ENCODE assay signal across 14 cellular contexts in genomic region chr18:35345950-35346349, GRCh38. TPM values are rescaled to one million over a fixed set of nuclear protein-coding genes. Genes with fewer than 3 reads are reported as not detected.
DNase-seq lines count a peak whose midpoint lies in the region; ATAC-seq and TF ChIP-seq lines count a peak whose summit lies in the region.
"Had no signal": no experiment of that assay in that cellular context is flagged by ENCODE, and none has a peak within 500 bp of the region (broad histone marks: within the 10 kb centered on the region; RNA-seq: fewer than 3 reads in every experiment).

No MANE protein-coding gene starts in this region.

- H3K4me3 Mint-ChIP-seq in activated T-cell treated with anti-CD3 and anti-CD28 coated beads, Interleukin-2, amount 50 U/mL, for 72 hours: peak overlapping the region in 1 of 2 donors; percentile 31
- no peak overlapping the region for H3K4me3 Mint-ChIP-seq in activated T-cell treated with anti-CD3 and anti-CD28 coated beads, Interleukin-2, amount 50 U/mL, for 24 hours
- peak overlapping the region; percentile 98 to 100 (median 99) for H3K4me3 Mint-ChIP-seq in brain
- peak overlapping the region; percentile 99 for H3K4me3 Mint-ChIP-seq in nephron
- H3K4me3 Mint-ChIP-seq in type B pancreatic cell: no peak overlapping the region

- no peak for ATAC-seq in activated T-cell treated with anti-CD3 and anti-CD28 coated beads, Interleukin-2, amount 50 U/mL, for 72 hours (replicated peaks in 1 of 2)
- ATAC-seq in GM21381 (IDR thresholded peaks at IDR 0.05; ENCODE audit: unreplicated experiment) (no peak), HG03520 (IDR thresholded peaks at IDR 0.05; ENCODE audit: unreplicated experiment) (no peak)

- H3K4me1 Mint-ChIP-seq in activated T-cell treated with anti-CD3 and anti-CD28 coated beads, Interleukin-2, amount 50 U/mL, for 72 hours (ENCODE audit: low read depth): peaks cover 31% of the 10 kb centered on the region
- H3K4me1 Mint-ChIP-seq in activated T-cell treated with anti-CD3 and anti-CD28 coated beads, Interleukin-2, amount 50 U/mL, for 24 hours (ENCODE audit: low read depth): peaks cover 31% of the 10 kb centered on the region
- H3K4me1 Mint-ChIP-seq in brain (peaks cover 56% of the 10 kb centered on the region), nephron (peaks cover 33% of the 10 kb centered on the region), type B pancreatic cell (ENCODE audit: unreplicated experiment) (peaks cover 28% of the 10 kb centered on the region)

- H3K27ac Mint-ChIP-seq in activated T-cell treated with anti-CD3 and anti-CD28 coated beads, Interleukin-2, amount 50 U/mL, for 72 hours: peak overlapping the region; percentile 33
- no peak overlapping the region for H3K27ac Mint-ChIP-seq in activated T-cell treated with anti-CD3 and anti-CD28 coated beads, Interleukin-2, amount 50 U/mL, for 24 hours
- peak overlapping the region; percentile 97 to 100 (median 99) for H3K27ac Mint-ChIP-seq in brain
- peak overlapping the region; percentile 95 to 99 (median 96) for H3K27ac Mint-ChIP-seq in nephron
- peak overlapping the region; percentile 96 for H3K27ac Mint-ChIP-seq in type B pancreatic cell

- no peaks in the 10 kb centered on the region for H3K27me3 Mint-ChIP-seq in activated T-cell treated with anti-CD3 and anti-CD28 coated beads, Interleukin-2, amount 50 U/mL, for 72 hours (ENCODE audit: low read depth)
- H3K27me3 Mint-ChIP-seq in activated T-cell treated with anti-CD3 and anti-CD28 coated beads, Interleukin-2, amount 50 U/mL, for 24 hours: no peaks in the 10 kb centered on the region
- H3K27me3 Mint-ChIP-seq in brain (peaks cover 11% of the 10 kb centered on the region), nephron (ENCODE audit: low read depth) (no peaks in the 10 kb centered on the region), type B pancreatic cell (no peaks in the 10 kb centered on the region)

- TF ChIP-seq CTCF in brain (conservative IDR thresholded peaks at IDR 0.05) (no peak), nephron (IDR thresholded peaks at IDR 0.05; ENCODE audit: unreplicated experiment in 3 of 3) (no peak), type B pancreatic cell (conservative IDR thresholded peaks at IDR 0.05) (no peak)

- no peak for DNase-seq in activated T-cell treated with anti-CD3 and anti-CD28 coated beads, Interleukin-2, amount 50 U/mL, for 72 hours
- no peak for DNase-seq in activated T-cell treated with anti-CD3 and anti-CD28 coated beads, Interleukin-2, amount 50 U/mL, for 24 hours
- DNase-seq in type B pancreatic cell (ENCODE audit: extremely low spot score, unreplicated experiment) (no peak), HK-2 (ENCODE audit: unreplicated experiment) (no peak)
- DNase-seq: ACHN; activated CD4-positive, CD25-positive, alpha-beta regulatory T cell treated with anti-CD3 and anti-CD28 coated beads, Interleukin-2, amount 50 U/mL, for 72 hours; activated gamma-delta T cell treated with Interleukin-2 at 50 U/mL for 16 hours; effector CD4-positive, alpha-beta T cell; NCI-H82 had no signal

- no peaks in the 10 kb centered on the region for H3K9me3 Mint-ChIP-seq in activated T-cell treated with anti-CD3 and anti-CD28 coated beads, Interleukin-2, amount 50 U/mL, for 72 hours
- no peaks in the 10 kb centered on the region for H3K9me3 Mint-ChIP-seq in activated T-cell treated with anti-CD3 and anti-CD28 coated beads, Interleukin-2, amount 50 U/mL, for 24 hours
- H3K9me3 Mint-ChIP-seq in brain (peaks cover 0 to 3% (median 0%) of the 10 kb centered on the region in 5 experiments), nephron (no peaks in the 10 kb centered on the region), type B pancreatic cell (no peaks in the 10 kb centered on the region)

- peaks cover 2 to 3% of the 10 kb centered on the region in 2 donors for H3K36me3 Mint-ChIP-seq in activated T-cell treated with anti-CD3 and anti-CD28 coated beads, Interleukin-2, amount 50 U/mL, for 72 hours (ENCODE audit: insufficient read depth in 2 of 2)
- H3K36me3 Mint-ChIP-seq in activated T-cell treated with anti-CD3 and anti-CD28 coated beads, Interleukin-2, amount 50 U/mL, for 24 hours (ENCODE audit: low read depth): peaks cover 26% of the 10 kb centered on the region
- peaks cover 6% of the 10 kb centered on the region for H3K36me3 Mint-ChIP-seq in brain
- H3K36me3 Mint-ChIP-seq in nephron (ENCODE audit: low read depth): no peaks in the 10 kb centered on the region
- H3K36me3 Mint-ChIP-seq in type B pancreatic cell: peaks cover 6% of the 10 kb centered on the region

RNA-seq across cellular contexts. Expression of gene ZNF24, which starts 1.7 kb away (rescaled TPM):
- total RNA-seq in activated T-cell treated with anti-CD3 and anti-CD28 coated beads, Interleukin-2, amount 50 U/mL, for 72 hours: 10 to 100 TPM; 57.4 to 57.8 TPM
- 18.3 TPM for polyA plus RNA-seq in brain (ENCODE audit: insufficient read depth, low read depth, low replicate concordance)
- total RNA-seq in type B pancreatic cell (ENCODE audit: low replicate concordance): 52.6 and 64.1 TPM in 2 replicates

RNA-seq across cellular contexts. Expression of gene ZNF396, which starts 31.2 kb away (rescaled TPM):
- 1 to 10 TPM; 2.5 to 3.8 TPM for total RNA-seq in activated T-cell treated with anti-CD3 and anti-CD28 coated beads, Interleukin-2, amount 50 U/mL, for 72 hours
- 1.3 TPM for polyA plus RNA-seq in brain (ENCODE audit: insufficient read depth, low read depth, low replicate concordance)
- 4.8 and 4.9 TPM in 2 replicates for total RNA-seq in type B pancreatic cell (ENCODE audit: low replicate concordance)
- total RNA-seq: HT1080 had no signal

RNA-seq across cellular contexts. Expression of gene ZSCAN30, which starts 55.9 kb away (rescaled TPM):
- total RNA-seq in activated T-cell treated with anti-CD3 and anti-CD28 coated beads, Interleukin-2, amount 50 U/mL, for 72 hours: 10 to 100 TPM; 47.2 to 49.6 TPM
- polyA plus RNA-seq in brain (ENCODE audit: insufficient read depth, low read depth, low replicate concordance): 11.9 TPM
- 12.5 and 17.3 TPM in 2 replicates for total RNA-seq in type B pancreatic cell (ENCODE audit: low replicate concordance)

Comparison
In these comparisons a context has a peak if more than half of its experiments do, and no peak if none do; other contexts are left out.
1. H3K4me3 Mint-ChIP-seq: peak in brain (5 of 5) and nephron (3 of 3); none in activated T-cell treated with anti-CD3 and anti-CD28 coated beads, Interleukin-2, amount 50 U/mL, for 24 hours (single experiment) and type B pancreatic cell (single experiment).